In genomic region chr13:34867590-34867989, GRCh38 we compare ENCODE assay signal across 12 cellular contexts.
A peak's percentile ranks its signal among the peaks of the same experiment; 100 is the strongest.
DNase-seq lines count a peak whose midpoint lies in the region; ATAC-seq and TF ChIP-seq lines count a peak whose summit lies in the region.
"Had no signal": no experiment of that assay in that cellular context is flagged by ENCODE, and none has a peak within 500 bp of the region (broad histone marks: within the 10 kb centered on the region; RNA-seq: fewer than 3 reads in every experiment).

No MANE protein-coding gene starts in this region.

- no peaks in the 10 kb centered on the region; the same call in 1 of the 2 replicates for H3K36me3 ChIP-seq in PC-9 (ENCODE audit: low read depth)
- no peaks in the 10 kb centered on the region for H3K36me3 ChIP-seq in smooth muscle cell (ENCODE audit: low read depth)
- H3K36me3 ChIP-seq: cardiac muscle cell, SJSA1, transverse colon had no signal

- H3K4me2 ChIP-seq in PC-9 (peak overlapping the region; percentile 26; the same call in 1 of the 2 replicates), smooth muscle cell (peak overlapping the region; percentile 3)

- H3K9me3 ChIP-seq in PC-9 (ENCODE audit: insufficient read depth, low read depth), result no peaks in the 10 kb centered on the region; the same call in 1 of the 2 replicates
- no peaks in the 10 kb centered on the region for H3K9me3 ChIP-seq in smooth muscle cell (replicated peaks; ENCODE audit: low read depth)
- H3K9me3 ChIP-seq: SJSA1, transverse colon had no signal

- POLR2A ChIA-PET in PC-9 (lab: Charles Lee; ENCODE audit: unreplicated experiment), result no interaction called here

- H3K27me3 ChIP-seq in PC-9 (ENCODE audit: insufficient read depth, low read depth), result no peaks in the 10 kb centered on the region
- no peaks in the 10 kb centered on the region for H3K27me3 ChIP-seq in smooth muscle cell (ENCODE audit: low read depth)
- H3K27me3 ChIP-seq: cardiac muscle cell, SJSA1, transverse colon had no signal

- no peaks in the 10 kb centered on the region for H3K9me2 ChIP-seq in PC-9 (ENCODE audit: insufficient read depth)

- H3K27ac ChIP-seq in PC-9 (peak overlapping the region; percentile 57), smooth muscle cell (ENCODE audit: low read depth) (no peak overlapping the region)
- H3K27ac ChIP-seq: cardiac muscle cell, SJSA1, transverse colon had no signal

- CTCF ChIA-PET in PC-9 (lab: Charles Lee), result no interaction called here

- DNase-seq in NCI-H2171 treated with DMSO at 0.1 percent for 48 hours (lab: John Stamatoyannopoulos, UW) (peak; percentile 8), NCI-H2171 (lab: John Stamatoyannopoulos, UW) (no peak), PC-9 (no peak), fibroblast of peridontal ligament (ENCODE audit: extremely low read depth) (peak; percentile 11), smooth muscle cell (lab: John Stamatoyannopoulos, UW; ENCODE audit: unreplicated experiment) (no peak), NCI-H1436 (lab: John Stamatoyannopoulos, UW) (no peak)
- DNase-seq in stimulated activated CD4-positive, alpha-beta T cell treated with anti-CD3 and anti-CD28 coated beads, Interleukin-12 subunit alpha, Interleukin-12 subunit beta, amount 100 ng/mL, for 4 hours, result no peak
- DNase-seq: transverse colon had no signal

- H3K9ac ChIP-seq in smooth muscle cell (ENCODE audit: low read depth), result no peak overlapping the region

- intact Hi-C loops in PC-9 (cut with micrococcal nuclease; ENCODE audit: unreplicated experiment), result loop anchor here (10.0 kb wide), 1 partner anchor 713 kb away; no protein-coding TSS in a partner anchor

- peak overlapping the region; percentile 68; the same call in 1 of the 2 replicates for H2AFZ ChIP-seq in PC-9
- H2AFZ ChIP-seq in smooth muscle cell (ENCODE audit: low read depth), result peak overlapping the region; percentile 21

- H4K20me1 ChIP-seq in PC-9 (ENCODE audit: insufficient read depth) (no peaks in the 10 kb centered on the region), smooth muscle cell (ENCODE audit: low read depth) (no peaks in the 10 kb centered on the region)

- no TSS peak for BruUV-seq in PC-9 (replicated peaks; lab: Mats Ljungman, UMichigan)

- H3K4me1 ChIP-seq in PC-9 (replicated peaks; ENCODE audit: insufficient read depth), result peaks cover 41% of the 10 kb centered on the region
- peaks cover 14% of the 10 kb centered on the region for H3K4me1 ChIP-seq in smooth muscle cell (ENCODE audit: low read depth)
- H3K4me1 ChIP-seq: SJSA1, transverse colon had no signal

- peaks cover 21% of the 10 kb centered on the region; the same call in 1 of the 2 replicates for H3F3A ChIP-seq in PC-9 (ENCODE audit: insufficient read depth, low read depth)
- no peaks in the 10 kb centered on the region for H3F3A ChIP-seq in smooth muscle cell (ENCODE audit: low read depth)

- no peak for TF ChIP-seq CTCF in PC-9 (conservative IDR thresholded peaks at IDR 0.05)
- no peak for TF ChIP-seq CTCF in smooth muscle cell (IDR thresholded peaks at IDR 0.05; ENCODE audit: borderline replicate concordance, insufficient read depth, poor library complexity, severe bottlenecking)

- ATAC-seq in GM21515 (IDR thresholded peaks at IDR 0.05; ENCODE audit: unreplicated experiment), result no peak
- ATAC-seq: activated CD4-positive, CD25-positive, alpha-beta regulatory T cell treated with anti-CD3 and anti-CD28 coated beads, Interleukin-2, amount 50 U/mL, for 24 hours had no signal

- H3K4me3 ChIP-seq in PC-9 (no peak overlapping the region), smooth muscle cell (no peak overlapping the region)
- H3K4me3 ChIP-seq: cardiac muscle cell, SJSA1, transverse colon had no signal

- WGBS in smooth muscle cell (ENCODE audit: low lambda C conversion rate), result 32% methylated on average over 4 of the region's 4 CpGs

- H3K79me2 ChIP-seq in PC-9 (ENCODE audit: low read depth) (no peaks in the 10 kb centered on the region), smooth muscle cell (ENCODE audit: low read depth) (no peaks in the 10 kb centered on the region)

Comparison
In these comparisons a context has a peak if more than half of its experiments do, and no peak if none do; other contexts are left out.
1. DNase-seq: peak in NCI-H2171 treated with DMSO at 0.1 percent for 48 hours (single experiment) and fibroblast of peridontal ligament (single experiment); none in NCI-H2171 (single experiment), PC-9 (0 of 2), smooth muscle cell (single experiment), stimulated activated CD4-positive, alpha-beta T cell treated with anti-CD3 and anti-CD28 coated beads, Interleukin-12 subunit alpha, Interleukin-12 subunit beta, amount 100 ng/mL, for 4 hours (single experiment) and NCI-H1436 (single experiment).